Comparison of ENCODE assay signal across 23 cellular contexts in the genomic region with DNA sequence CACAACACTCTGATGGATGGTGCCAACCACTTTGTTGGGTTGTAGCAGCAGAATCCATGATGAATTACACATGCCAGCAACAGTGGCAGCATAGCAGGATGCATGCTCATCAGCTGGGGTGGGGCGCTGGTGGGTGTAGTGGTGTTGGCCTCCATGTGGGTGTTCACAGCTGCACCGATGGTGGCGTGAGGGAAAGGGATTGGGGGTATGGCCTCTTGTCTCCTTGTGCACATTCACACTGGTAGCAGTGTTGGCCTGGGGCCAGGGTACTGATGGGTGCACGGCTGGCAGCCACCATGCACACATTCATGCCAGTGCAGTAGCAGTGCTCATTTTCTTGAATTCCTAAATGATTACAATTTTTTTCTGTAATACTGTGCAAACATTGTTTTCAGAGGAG.
"Had no signal": no experiment of that assay in that cellular context is flagged by ENCODE, and none has a peak within 500 bp of the region (broad histone marks: within the 10 kb centered on the region; RNA-seq: fewer than 3 reads in every experiment).

No MANE protein-coding gene starts in this region.

- H3K79me2 ChIP-seq: parathyroid adenoma had no signal

- H3K27me3 ChIP-seq: brain microvascular endothelial cell, neutrophil, testis had no signal

- H2AFZ ChIP-seq: parathyroid adenoma had no signal

- H3K9ac ChIP-seq: parathyroid adenoma had no signal

- ATAC-seq: activated naive CD4-positive, alpha-beta T cell treated with anti-CD3 and anti-CD28 coated beads, Interleukin-2, amount 50 U/mL, for 72 hours; activated T-helper 17 cell treated with anti-CD3 and anti-CD28 coated beads, Interleukin-2, amount 50 U/mL, for 72 hours; effector memory CD8-positive, alpha-beta T cell; esophagus mucosa; natural killer cell treated with Interleukin-12 subunit alpha and Interleukin-12 subunit beta and Interleukin-15 and Interleukin-18, amount 100 ng/mL, for 72 hours; stimulated activated effector memory CD8-positive, alpha-beta T cell treated with anti-CD3 and anti-CD28 coated beads, Interleukin-12 subunit alpha, Interleukin-12 subunit beta, amount 100 ng/mL, for 72 hours; T-cell had no signal

- H3K9me3 ChIP-seq: neutrophil, testis had no signal

- H3K27ac ChIP-seq: brain microvascular endothelial cell, dorsolateral prefrontal cortex, left ventricle myocardium inferior, neutrophil, parathyroid adenoma, testis, VCaP had no signal

- H3K4me1 ChIP-seq: left ventricle myocardium inferior, parathyroid adenoma, testis had no signal

- H3K36me3 ChIP-seq: brain microvascular endothelial cell, left ventricle myocardium inferior, neutrophil had no signal

- H3K4me3 ChIP-seq: dorsolateral prefrontal cortex, left ventricle myocardium inferior, testis had no signal

- DNase-seq: activated CD4-positive, alpha-beta T cell treated with anti-CD3 and anti-CD28 coated beads for 1 hour; activated CD8-positive, alpha-beta memory T cell treated with anti-CD3 and anti-CD28 coated beads for 24 hours; activated CD8-positive, alpha-beta memory T cell treated with anti-CD3 and anti-CD28 coated beads, Interleukin-2, amount 50 U/mL, for 4 hours; activated T-cell treated with anti-CD3 and anti-CD28 coated beads, Interleukin-2, amount 50 U/mL, for 24 hours; brain microvascular endothelial cell; caudate nucleus; effector memory CD8-positive, alpha-beta T cell; foreskin melanocyte; left ventricle myocardium inferior; mammary epithelial cell; midbrain; stimulated activated CD4-positive, alpha-beta T cell treated with anti-CD3 and anti-CD28 coated beads, Interleukin-1b, Interleukin-23, amount 100 ng/mL, for 48 hours; T-cell; testis had no signal
